28 cellular contexts compared by ENCODE assay signal in genomic region chr7:43449577-43449976, GRCh38.
DNase-seq lines count a peak whose midpoint lies in the region; ATAC-seq lines count a peak whose summit lies in the region.
"Had no signal": no experiment of that assay in that cellular context is flagged by ENCODE, and none has a peak within 500 bp of the region (broad histone marks: within the 10 kb centered on the region; RNA-seq: fewer than 3 reads in every experiment).

No MANE protein-coding gene starts in this region.

- no peak for DNase-seq in activated naive CD4-positive, alpha-beta T cell treated with anti-CD3 and anti-CD28 coated beads for 36 hours
- DNase-seq in ecto neural progenitor cell (ENCODE audit: low spot score), result peak; percentile 68
- DNase-seq in islet precursor cell, result peak; percentile 7
- DNase-seq in retina, result peak; percentile 34
- DNase-seq in right cardiac atrium, result no peak
- no peak for DNase-seq in G401 (ENCODE audit: low spot score)
- DNase-seq: Caco-2; CD8-positive, alpha-beta T cell; DMS 273 treated with DMSO at 0.1 percent for 48 hours; DMS79 treated with DMSO at 0.1 percent for 48 hours; H7; KBM-7; MV-4-11; NCI-H1105; NCI-H1436 treated with DMSO at 0.1 percent for 48 hours; NCI-H187 treated with DMSO at 0.1 percent for 48 hours; NCI-H2107; NCI-H446; NCI-H524 treated with DMSO at 0.1 percent for 48 hours; NCI-H774; PC-9; Right ventricle myocardium superior; RPMI8226 had no signal

- in situ Hi-C loops in G401 (cut with HindIII; ENCODE audit: low sequenced_read_pairs), result no loop called here

- H3K9me3 ChIP-seq in right cardiac atrium (ENCODE audit: control insufficient read depth, low read length), result no peaks in the 10 kb centered on the region
- H3K9me3 ChIP-seq: Caco-2 had no signal

- H3K9me3 Mint-ChIP-seq in activated naive CD4-positive, alpha-beta T cell treated with anti-CD3 and anti-CD28 coated beads, Interleukin-2, amount 50 U/mL, for 24 hours, result no peaks in the 10 kb centered on the region
- H3K9me3 Mint-ChIP-seq in activated naive CD4-positive, alpha-beta T cell treated with anti-CD3 and anti-CD28 coated beads for 36 hours, result no peaks in the 10 kb centered on the region
- H3K9me3 Mint-ChIP-seq: CD8-positive, alpha-beta T cell had no signal

- 59% methylated on average over 3 of the region's 3 CpGs for WGBS in right cardiac atrium

- ATAC-seq in right cardiac atrium, result no peak
- no peak for ATAC-seq in HG02642 (IDR thresholded peaks at IDR 0.05; ENCODE audit: poor library complexity, unreplicated experiment)
- ATAC-seq: CD8-positive, alpha-beta T cell had no signal

- CTCF ChIA-PET in activated naive CD4-positive, alpha-beta T cell treated with anti-CD3 and anti-CD28 coated beads for 36 hours (lab: Charles Lee), result no interaction called here

- H3K27me3 ChIP-seq in right cardiac atrium (ENCODE audit: control insufficient read depth, insufficient read depth), result no peaks in the 10 kb centered on the region

- H3K27ac ChIP-seq in right cardiac atrium (ENCODE audit: low read length), result no peak overlapping the region
- H3K27ac ChIP-seq: 22Rv1, C4-2B, PC-9 had no signal

- H3K4me3 ChIP-seq in right cardiac atrium (ENCODE audit: low read length), result no peak overlapping the region
- H3K4me3 ChIP-seq: PC-9 had no signal

- H3K4me1 ChIP-seq in right cardiac atrium (ENCODE audit: control insufficient read depth, insufficient read depth, low read length), result no peaks in the 10 kb centered on the region
- H3K4me1 ChIP-seq: Caco-2 had no signal

- no peaks in the 10 kb centered on the region for H3K27me3 Mint-ChIP-seq in activated naive CD4-positive, alpha-beta T cell treated with anti-CD3 and anti-CD28 coated beads, Interleukin-2, amount 50 U/mL, for 24 hours
- no peaks in the 10 kb centered on the region for H3K27me3 Mint-ChIP-seq in activated naive CD4-positive, alpha-beta T cell treated with anti-CD3 and anti-CD28 coated beads for 36 hours (ENCODE audit: low read depth)

- no peaks in the 10 kb centered on the region for H3K4me1 Mint-ChIP-seq in activated naive CD4-positive, alpha-beta T cell treated with anti-CD3 and anti-CD28 coated beads, Interleukin-2, amount 50 U/mL, for 24 hours
- H3K4me1 Mint-ChIP-seq in activated naive CD4-positive, alpha-beta T cell treated with anti-CD3 and anti-CD28 coated beads for 36 hours (ENCODE audit: low read depth), result no peaks in the 10 kb centered on the region
- H3K4me1 Mint-ChIP-seq: B cell had no signal

- intact Hi-C loops in activated naive CD4-positive, alpha-beta T cell treated with anti-CD3 and anti-CD28 coated beads for 36 hours (cut with micrococcal nuclease), result no loop called here
- intact Hi-C loops in right cardiac atrium (cut with DNase I), result no loop called here

- peak overlapping the region; percentile 38 for H3K27ac Mint-ChIP-seq in activated naive CD4-positive, alpha-beta T cell treated with anti-CD3 and anti-CD28 coated beads, Interleukin-2, amount 50 U/mL, for 24 hours
- H3K27ac Mint-ChIP-seq in activated naive CD4-positive, alpha-beta T cell treated with anti-CD3 and anti-CD28 coated beads for 36 hours, result no peak overlapping the region
- H3K27ac Mint-ChIP-seq: B cell; CD8-positive, alpha-beta T cell had no signal

- H3K36me3 Mint-ChIP-seq in activated naive CD4-positive, alpha-beta T cell treated with anti-CD3 and anti-CD28 coated beads, Interleukin-2, amount 50 U/mL, for 24 hours, result no peaks in the 10 kb centered on the region
- no peaks in the 10 kb centered on the region for H3K36me3 Mint-ChIP-seq in activated naive CD4-positive, alpha-beta T cell treated with anti-CD3 and anti-CD28 coated beads for 36 hours (ENCODE audit: low read depth)
- H3K36me3 Mint-ChIP-seq: CD8-positive, alpha-beta T cell had no signal

- no peak overlapping the region for H3K4me3 Mint-ChIP-seq in activated naive CD4-positive, alpha-beta T cell treated with anti-CD3 and anti-CD28 coated beads, Interleukin-2, amount 50 U/mL, for 24 hours
- H3K4me3 Mint-ChIP-seq in activated naive CD4-positive, alpha-beta T cell treated with anti-CD3 and anti-CD28 coated beads for 36 hours, result no peak overlapping the region
- H3K4me3 Mint-ChIP-seq: B cell; CD8-positive, alpha-beta T cell had no signal

Comparison
In these comparisons a context has a peak if more than half of its experiments do, and no peak if none do; other contexts are left out.
1. DNase-seq: peak in ecto neural progenitor cell (single experiment), islet precursor cell (single experiment) and retina (single experiment); none in activated naive CD4-positive, alpha-beta T cell treated with anti-CD3 and anti-CD28 coated beads for 36 hours (single experiment), right cardiac atrium (0 of 3) and G401 (single experiment).